In genomic region chr15:69996842-69997478, GRCh38 we compare ENCODE assay signal across 17 cellular contexts.
DNase-seq lines count a peak whose midpoint lies in the region; ATAC-seq and TF ChIP-seq lines count a peak whose summit lies in the region.
"Had no signal": no experiment of that assay in that cellular context is flagged by ENCODE, and none has a peak within 500 bp of the region (broad histone marks: within the 10 kb centered on the region; RNA-seq: fewer than 3 reads in every experiment).

No MANE protein-coding gene starts in this region.

- peak; percentile 62 for DNase-seq in DMS 273 (lab: John Stamatoyannopoulos, UW; ENCODE audit: unreplicated experiment)
- DNase-seq in DMS 273 treated with DMSO at 0.1 percent for 48 hours (lab: John Stamatoyannopoulos, UW), result no peak
- DNase-seq in NCI-H345 treated with DMSO at 0.1 percent for 48 hours (lab: John Stamatoyannopoulos, UW; ENCODE audit: unreplicated experiment), result peak; percentile 76
- DNase-seq in right atrium auricular region (ENCODE audit: low spot score), result no peak
- DNase-seq in MG63, result no peak
- DNase-seq: 8988T; activated CD4-positive, alpha-beta T cell treated with anti-CD3 and anti-CD28 coated beads, Interleukin-2, amount 50 U/mL, for 4 hours; foreskin melanocyte; IMR-90; NCI-H2227 treated with DMSO at 0.1 percent for 48 hours; T1000 had no signal

- H3K4me1 ChIP-seq in right atrium auricular region, result no peaks in the 10 kb centered on the region
- H3K4me1 ChIP-seq: ascending aorta had no signal

- no peak overlapping the region for H3K4me3 Mint-ChIP-seq in stimulated activated memory B cell treated with anti-CD40 and anti-IgM and Interleukin-4, amounts not matched to agents 10 μg/mL and 1 μg/mL and 100 μg/mL, for 72 hours
- H3K4me3 Mint-ChIP-seq: activated T-helper 17 cell treated with anti-CD3 and anti-CD28 coated beads, Interleukin-2, amount 50 U/mL, for 72 hours had no signal

- H3K36me3 ChIP-seq in right atrium auricular region (no peaks in the 10 kb centered on the region), MG63 (no peaks in the 10 kb centered on the region)
- H3K36me3 ChIP-seq: ascending aorta, thoracic aorta had no signal

- H3K9me3 ChIP-seq in right atrium auricular region, result no peaks in the 10 kb centered on the region
- no peaks in the 10 kb centered on the region for H3K9me3 ChIP-seq in MG63
- H3K9me3 ChIP-seq: ascending aorta, thoracic aorta had no signal

- H3K27me3 ChIP-seq in right atrium auricular region, result no peaks in the 10 kb centered on the region
- H3K27me3 ChIP-seq in MG63, result no peaks in the 10 kb centered on the region
- H3K27me3 ChIP-seq: ascending aorta had no signal

- H3K27ac Mint-ChIP-seq in stimulated activated memory B cell treated with anti-CD40 and anti-IgM and Interleukin-4, amounts not matched to agents 10 μg/mL and 1 μg/mL and 100 μg/mL, for 72 hours, result peak overlapping the region; percentile 53
- H3K27ac Mint-ChIP-seq: activated T-helper 17 cell treated with anti-CD3 and anti-CD28 coated beads, Interleukin-2, amount 50 U/mL, for 72 hours had no signal

- no peaks in the 10 kb centered on the region for H3K9me3 Mint-ChIP-seq in stimulated activated memory B cell treated with anti-CD40 and anti-IgM and Interleukin-4, amounts not matched to agents 10 μg/mL and 1 μg/mL and 100 μg/mL, for 72 hours
- H3K9me3 Mint-ChIP-seq: activated T-helper 17 cell treated with anti-CD3 and anti-CD28 coated beads, Interleukin-2, amount 50 U/mL, for 72 hours had no signal

- H3K27me3 Mint-ChIP-seq in stimulated activated memory B cell treated with anti-CD40 and anti-IgM and Interleukin-4, amounts not matched to agents 10 μg/mL and 1 μg/mL and 100 μg/mL, for 72 hours, result no peaks in the 10 kb centered on the region
- H3K27me3 Mint-ChIP-seq: activated T-helper 17 cell treated with anti-CD3 and anti-CD28 coated beads, Interleukin-2, amount 50 U/mL, for 72 hours had no signal

- no peaks in the 10 kb centered on the region for H3K36me3 Mint-ChIP-seq in stimulated activated memory B cell treated with anti-CD40 and anti-IgM and Interleukin-4, amounts not matched to agents 10 μg/mL and 1 μg/mL and 100 μg/mL, for 72 hours

- TF ChIP-seq CTCF in VCaP (conservative IDR thresholded peaks at IDR 0.05), result no peak
- no peak for TF ChIP-seq CTCF in right atrium auricular region (IDR thresholded peaks at IDR 0.05)

- peaks cover 96% of the 10 kb centered on the region for H3K4me1 Mint-ChIP-seq in stimulated activated memory B cell treated with anti-CD40 and anti-IgM and Interleukin-4, amounts not matched to agents 10 μg/mL and 1 μg/mL and 100 μg/mL, for 72 hours
- H3K4me1 Mint-ChIP-seq: activated T-helper 17 cell treated with anti-CD3 and anti-CD28 coated beads, Interleukin-2, amount 50 U/mL, for 72 hours had no signal

- H3K27ac ChIP-seq in VCaP (peak overlapping the region; percentile 55), right atrium auricular region (no peak overlapping the region)
- H3K27ac ChIP-seq: ascending aorta, thoracic aorta had no signal

- H3K4me3 ChIP-seq in right atrium auricular region (no peak overlapping the region), MG63 (no peak overlapping the region)
- H3K4me3 ChIP-seq: ascending aorta, thoracic aorta had no signal

- ATAC-seq in stimulated activated memory B cell treated with anti-CD40 and anti-IgM and Interleukin-4, amounts not matched to agents 10 μg/mL and 1 μg/mL and 100 μg/mL, for 72 hours, result no peak
- ATAC-seq in HG03457 (IDR thresholded peaks at IDR 0.05; ENCODE audit: unreplicated experiment), result no peak
- ATAC-seq: activated T-helper 17 cell treated with anti-CD3 and anti-CD28 coated beads, Interleukin-2, amount 50 U/mL, for 72 hours had no signal

Comparison
In these comparisons a context has a peak if more than half of its experiments do, and no peak if none do; other contexts are left out.
1. DNase-seq: peak in DMS 273 (single experiment) and NCI-H345 treated with DMSO at 0.1 percent for 48 hours (single experiment); none in DMS 273 treated with DMSO at 0.1 percent for 48 hours (single experiment), right atrium auricular region (single experiment) and MG63 (single experiment).